9 cellular contexts compared by ENCODE assay signal in the genomic region with DNA sequence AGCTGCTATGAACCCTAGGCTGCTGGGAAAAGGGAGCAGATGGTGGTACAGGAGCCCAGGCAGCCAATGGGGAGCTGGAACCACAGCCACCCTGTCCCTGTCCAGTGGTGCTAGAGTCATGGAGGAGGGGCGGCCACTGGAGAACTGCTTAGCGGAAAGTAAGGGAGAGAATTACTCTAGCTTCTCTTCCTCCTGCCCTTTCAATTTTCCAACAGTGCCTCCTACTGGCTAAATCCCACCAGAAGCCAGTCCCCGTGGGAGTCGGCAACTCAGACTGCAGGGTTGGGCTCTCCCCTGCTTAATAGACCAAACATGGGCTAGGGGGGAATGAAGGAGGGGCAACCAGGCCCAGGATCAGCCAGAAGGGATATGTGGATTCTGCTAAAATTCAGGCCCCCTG.
A peak's percentile ranks its signal among the peaks of the same experiment; 100 is the strongest.
DNase-seq lines count a peak whose midpoint lies in the region; ATAC-seq and TF ChIP-seq lines count a peak whose summit lies in the region.
"Had no signal": no experiment of that assay in that cellular context is flagged by ENCODE, and none has a peak within 500 bp of the region (broad histone marks: within the 10 kb centered on the region; RNA-seq: fewer than 3 reads in every experiment).

No MANE protein-coding gene starts in this region.

- TF ChIP-seq POLR2A in tibial nerve (IDR thresholded peaks at IDR 0.05) = no peak

- H3K4me1 ChIP-seq in tibial nerve = no peaks in the 10 kb centered on the region

- no peak for TF ChIP-seq EP300 in tibial nerve (IDR thresholded peaks at IDR 0.05)

- no peaks in the 10 kb centered on the region for H3K36me3 ChIP-seq in tibial nerve

- peak; percentile 45 for TF ChIP-seq CTCF in fibroblast of the aortic adventitia (IDR thresholded peaks at IDR 0.05; ENCODE audit: insufficient read depth, low read length)
- no peak for TF ChIP-seq CTCF in tibial nerve (IDR thresholded peaks at IDR 0.05)

- no peak overlapping the region for H3K4me3 ChIP-seq in fibroblast of the aortic adventitia (ENCODE audit: low read depth, low read length)
- no peak overlapping the region for H3K4me3 ChIP-seq in tibial nerve

- DNase-seq in NCI-H1105 treated with DMSO at 0.1 percent for 48 hours (lab: John Stamatoyannopoulos, UW) (peak; percentile 19), NCI-H1105 (lab: John Stamatoyannopoulos, UW) (no peak), NCI-H1092 treated with DMSO at 0.1 percent for 48 hours (lab: John Stamatoyannopoulos, UW) (peak; percentile 34), fibroblast of the aortic adventitia (ENCODE audit: low read depth) (peak; percentile 30), pons (ENCODE audit: low spot score) (peak; percentile 9), tibial nerve (ENCODE audit: low spot score in 2 of 2) (no peak), hypothalamus (lab: John Stamatoyannopoulos, UW) (no peak)
- DNase-seq: MV-4-11 had no signal

- ATAC-seq in GM19467 (IDR thresholded peaks at IDR 0.05; ENCODE audit: unreplicated experiment) = no peak

- H3K27me3 ChIP-seq in tibial nerve = peaks cover 0 to 29% of the 10 kb centered on the region in 2 donors

- no peak overlapping the region for H3K27ac ChIP-seq in tibial nerve

- H3K9me3 ChIP-seq in tibial nerve = peaks cover 0 to 7% (median 0%) of the 10 kb centered on the region in 4 donors

- 6 to 14% methylated on average over 4 of the region's 4 CpGs for WGBS in tibial nerve, 2 donors

Comparison
In these comparisons a context has a peak if more than half of its experiments do, and no peak if none do; other contexts are left out.
1. DNase-seq: peak in NCI-H1105 treated with DMSO at 0.1 percent for 48 hours (single experiment), NCI-H1092 treated with DMSO at 0.1 percent for 48 hours (single experiment), fibroblast of the aortic adventitia (single experiment) and pons (single experiment); none in NCI-H1105 (single experiment), tibial nerve (0 of 2) and hypothalamus (0 of 51).